30 cellular contexts compared by ENCODE assay signal in genomic region chr6:22221211-22221610, GRCh38.
DNase-seq lines count a peak whose midpoint lies in the region; ATAC-seq and TF ChIP-seq lines count a peak whose summit lies in the region.
"Had no signal": no experiment of that assay in that cellular context is flagged by ENCODE, and none has a peak within 500 bp of the region (broad histone marks: within the 10 kb centered on the region; RNA-seq: fewer than 3 reads in every experiment).

No MANE protein-coding gene starts in this region.

- H3F3A ChIP-seq in smooth muscle cell (ENCODE audit: low read depth): no peaks in the 10 kb centered on the region

- H3K4me1 ChIP-seq in HUES48 (ENCODE audit: control insufficient read depth, insufficient read depth, low read length) (peaks cover 36% of the 10 kb centered on the region), adipocyte (ENCODE audit: control insufficient read depth, insufficient read depth, low read length) (no peaks in the 10 kb centered on the region), foreskin keratinocyte (peaks cover 6% of the 10 kb centered on the region), smooth muscle cell (ENCODE audit: low read depth) (peaks cover 10% of the 10 kb centered on the region), tibial nerve (no peaks in the 10 kb centered on the region)
- H3K4me1 ChIP-seq: BLaER1 treated with 17β-estradiol and CSF1 and Interleukin-3, amounts not matched to agents 10 nM and 100 nM; colonic mucosa; esophagus squamous epithelium; prostate gland; sigmoid colon; upper lobe of right lung had no signal

- H2AFZ ChIP-seq in smooth muscle cell (ENCODE audit: low read depth): no peak overlapping the region

- H3K27ac ChIP-seq in HUES48 (ENCODE audit: low read depth, low read length) (peak overlapping the region; percentile 52), foreskin keratinocyte (peak overlapping the region; percentile 89), smooth muscle cell (ENCODE audit: low read depth) (peak overlapping the region; percentile 20), tibial nerve (no peak overlapping the region)
- H3K27ac ChIP-seq: BLaER1 treated with 17β-estradiol and CSF1 and Interleukin-3, amounts not matched to agents 10 nM and 100 nM; cardiac muscle cell; colonic mucosa; esophagus squamous epithelium; neutrophil; prostate gland; sigmoid colon; upper lobe of right lung had no signal

- DNase-seq in adipocyte (ENCODE audit: low read depth): peak; percentile 15
- peak; percentile 22 to 68 for DNase-seq in foreskin keratinocyte
- DNase-seq in smooth muscle cell (lab: John Stamatoyannopoulos, UW; ENCODE audit: unreplicated experiment): no peak
- DNase-seq in inferior parietal cortex (ENCODE audit: extremely low spot score): no peak
- no peak for DNase-seq in NCI-H82 treated with DMSO at 0.1 percent for 48 hours (lab: John Stamatoyannopoulos, UW; ENCODE audit: unreplicated experiment)
- no peak for DNase-seq in tibial nerve (ENCODE audit: low spot score in 2 of 2)
- DNase-seq: activated CD4-positive, alpha-beta T cell treated with anti-CD3 and anti-CD28 coated beads, Interleukin-2, amount 50 U/mL, for 4 hours; activated CD4-positive, CD25-positive, alpha-beta regulatory T cell; activated naive CD4-positive, alpha-beta T cell treated with anti-CD3 and anti-CD28 coated beads, Interleukin-2, amount 10 ng/mL, durations not matched to agents 7 days and 5 days; amniotic stem cell; colonic mucosa; COR-L47; DMS79; effector memory CD8-positive, alpha-beta T cell; esophagus squamous epithelium; GF-D8; NCI-H2029 treated with DMSO at 0.1 percent for 48 hours; NCI-H2227 treated with DMSO at 0.1 percent for 48 hours; NCI-H526 treated with DMSO at 0.1 percent for 48 hours; sigmoid colon; stimulated activated CD4-positive, alpha-beta T cell treated with anti-CD3 and anti-CD28 coated beads, Interleukin-4, amount 100 ng/mL, for 4 hours; substantia nigra; upper lobe of right lung had no signal

- TF ChIP-seq EP300 in tibial nerve (IDR thresholded peaks at IDR 0.05): no peak

- WGBS in smooth muscle cell (ENCODE audit: low lambda C conversion rate): 81% methylated on average over 4 of the region's 4 CpGs
- 91% methylated on average over 4 of the region's 4 CpGs for WGBS in tibial nerve, 2 donors

- no peaks in the 10 kb centered on the region for H4K20me1 ChIP-seq in smooth muscle cell (ENCODE audit: low read depth)
- H4K20me1 ChIP-seq: BLaER1 treated with 17β-estradiol and CSF1 and Interleukin-3, amounts not matched to agents 10 nM and 100 nM had no signal

- no peaks in the 10 kb centered on the region for H3K36me3 ChIP-seq in HUES48 (ENCODE audit: control insufficient read depth, insufficient read depth, low read length)
- no peaks in the 10 kb centered on the region for H3K36me3 ChIP-seq in adipocyte (ENCODE audit: control insufficient read depth, insufficient read depth, low read length, severe bottlenecking)
- H3K36me3 ChIP-seq in smooth muscle cell (ENCODE audit: low read depth): no peaks in the 10 kb centered on the region
- no peaks in the 10 kb centered on the region for H3K36me3 ChIP-seq in tibial nerve
- H3K36me3 ChIP-seq: BLaER1 treated with 17β-estradiol and CSF1 and Interleukin-3, amounts not matched to agents 10 nM and 100 nM; cardiac muscle cell; colonic mucosa; esophagus squamous epithelium; neutrophil; prostate gland; sigmoid colon; upper lobe of right lung had no signal

- H3K27me3 ChIP-seq in HUES48 (ENCODE audit: control insufficient read depth, insufficient read depth, low read length) (no peaks in the 10 kb centered on the region), adipocyte (replicated peaks; ENCODE audit: control insufficient read depth, insufficient read depth, low read length) (no peaks in the 10 kb centered on the region), foreskin keratinocyte (no peaks in the 10 kb centered on the region), smooth muscle cell (ENCODE audit: low read depth) (no peaks in the 10 kb centered on the region), tibial nerve (no peaks in the 10 kb centered on the region)
- H3K27me3 ChIP-seq: BLaER1 treated with 17β-estradiol and CSF1 and Interleukin-3, amounts not matched to agents 10 nM and 100 nM; cardiac muscle cell; colonic mucosa; esophagus squamous epithelium; neutrophil; sigmoid colon; upper lobe of right lung had no signal

- no peaks in the 10 kb centered on the region for H3K79me2 ChIP-seq in smooth muscle cell (ENCODE audit: low read depth)

- TF ChIP-seq CTCF in foreskin keratinocyte (conservative IDR thresholded peaks at IDR 0.05) (no peak), smooth muscle cell (IDR thresholded peaks at IDR 0.05; ENCODE audit: borderline replicate concordance, insufficient read depth, poor library complexity, severe bottlenecking) (no peak), tibial nerve (IDR thresholded peaks at IDR 0.05) (no peak)

- no peak for TF ChIP-seq POLR2A in tibial nerve (IDR thresholded peaks at IDR 0.05)

- H3K9ac ChIP-seq in HUES48 (ENCODE audit: low read depth, low read length) (no peak overlapping the region), adipocyte (ENCODE audit: low read length) (no peak overlapping the region), smooth muscle cell (ENCODE audit: low read depth) (no peak overlapping the region)
- H3K9ac ChIP-seq: BLaER1 treated with 17β-estradiol and CSF1 and Interleukin-3, amounts not matched to agents 10 nM and 100 nM had no signal

- H3K9me3 ChIP-seq in HUES48 (ENCODE audit: control insufficient read depth, insufficient read depth, low read length): no peaks in the 10 kb centered on the region
- no peaks in the 10 kb centered on the region for H3K9me3 ChIP-seq in adipocyte (ENCODE audit: control insufficient read depth, low read length)
- H3K9me3 ChIP-seq in smooth muscle cell (replicated peaks; ENCODE audit: low read depth): no peaks in the 10 kb centered on the region
- no peaks in the 10 kb centered on the region for H3K9me3 ChIP-seq in tibial nerve
- H3K9me3 ChIP-seq: BLaER1 treated with 17β-estradiol and CSF1 and Interleukin-3, amounts not matched to agents 10 nM and 100 nM; colonic mucosa; esophagus squamous epithelium; neutrophil; prostate gland; sigmoid colon; upper lobe of right lung had no signal

- peak; percentile 89 for ATAC-seq in foreskin keratinocyte
- ATAC-seq: effector memory CD8-positive, alpha-beta T cell; stimulated activated memory B cell treated with anti-CD40 and anti-IgM and Interleukin-4, amounts not matched to agents 10 μg/mL and 1 μg/mL and 100 μg/mL, for 72 hours; upper lobe of right lung had no signal

- H3K4me2 ChIP-seq in smooth muscle cell: no peak overlapping the region
- H3K4me2 ChIP-seq: BLaER1 treated with 17β-estradiol and CSF1 and Interleukin-3, amounts not matched to agents 10 nM and 100 nM had no signal

- H3K4me3 ChIP-seq in HUES48 (ENCODE audit: low read depth, low read length) (peak overlapping the region; percentile 51), adipocyte (ENCODE audit: low read length) (no peak overlapping the region), smooth muscle cell (no peak overlapping the region), tibial nerve (no peak overlapping the region)
- H3K4me3 ChIP-seq: BLaER1 treated with 17β-estradiol and CSF1 and Interleukin-3, amounts not matched to agents 10 nM and 100 nM; cardiac muscle cell; colonic mucosa; esophagus squamous epithelium; lung; prostate gland; sigmoid colon; upper lobe of right lung had no signal

Comparison
In these comparisons a context has a peak if more than half of its experiments do, and no peak if none do; other contexts are left out.
1. H3K27ac ChIP-seq: peak in HUES48 (single experiment), foreskin keratinocyte (single experiment) and smooth muscle cell (single experiment); none in tibial nerve (0 of 4).
2. DNase-seq: peak in adipocyte (single experiment) and foreskin keratinocyte (2 of 2); none in smooth muscle cell (single experiment), inferior parietal cortex (single experiment), NCI-H82 treated with DMSO at 0.1 percent for 48 hours (single experiment) and tibial nerve (0 of 2).